25 cellular contexts compared by ENCODE assay signal in the genomic region with DNA sequence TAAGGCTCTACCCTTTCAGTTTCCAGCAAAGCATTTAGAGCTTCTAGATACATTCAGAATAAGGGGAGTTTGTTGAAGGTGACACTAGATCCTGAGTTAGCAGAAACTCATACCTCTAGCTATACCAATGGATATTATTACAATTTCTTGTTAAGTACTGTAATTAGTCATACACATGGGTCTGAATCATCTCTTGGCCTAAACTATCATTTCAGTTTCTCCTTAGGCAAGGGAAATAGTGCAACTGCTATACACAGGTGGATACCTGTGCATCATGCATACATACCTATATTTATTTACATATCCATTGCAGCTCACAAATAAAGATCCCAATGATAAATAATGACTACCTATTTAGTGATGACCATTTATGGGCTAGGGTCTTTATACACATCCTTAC. TPM values are rescaled to one million over a fixed set of nuclear protein-coding genes. Genes with fewer than 3 reads are reported as not detected.
"Had no signal": no experiment of that assay in that cellular context is flagged by ENCODE, and none has a peak within 500 bp of the region (broad histone marks: within the 10 kb centered on the region; RNA-seq: fewer than 3 reads in every experiment).

No MANE protein-coding gene starts in this region.

- H3K36me3 Mint-ChIP-seq: activated CD4-positive, alpha-beta memory T cell treated with anti-CD3 and anti-CD28 coated beads for 36 hours; activated naive CD8-positive, alpha-beta T cell treated with anti-CD3 and anti-CD28 coated beads for 36 hours had no signal

- H3K9me3 ChIP-seq: SJCRH30, SK-N-SH had no signal

- DNase-seq: activated CD4-positive, alpha-beta memory T cell treated with anti-CD3 and anti-CD28 coated beads for 36 hours; activated CD4-positive, alpha-beta T cell treated with anti-CD3 and anti-CD28 coated beads, Interleukin-2, amount 10 ng/mL, durations not matched to agents 7 days and 5 days; activated CD4-positive, CD25-positive, alpha-beta regulatory T cell; activated CD8-positive, alpha-beta memory T cell treated with anti-CD3 and anti-CD28 coated beads for 24 hours; activated gamma-delta T cell; activated naive CD4-positive, alpha-beta T cell treated with anti-CD3 and anti-CD28 coated beads for 36 hours; activated naive CD8-positive, alpha-beta T cell treated with anti-CD3 and anti-CD28 coated beads for 36 hours; activated T-cell treated with anti-CD3 and anti-CD28 coated beads, Interleukin-2, amount 50 U/mL, for 4 hours; brain microvascular endothelial cell; caudate nucleus; MM.1S; NCI-H1105 treated with DMSO at 0.1 percent for 48 hours; NCI-H146; NCI-H187 treated with DMSO at 0.1 percent for 48 hours; NCI-H2081 treated with DMSO at 0.1 percent for 48 hours; NCI-H446; NCI-H524; Right ventricle myocardium superior; SJCRH30; SK-N-SH; T-helper 1 cell had no signal

- H3K4me2 ChIP-seq: KMS-11, PC-9, SK-N-SH had no signal

- H3K36me3 ChIP-seq: brain microvascular endothelial cell, SJCRH30 had no signal

- H3K27me3 ChIP-seq: brain microvascular endothelial cell had no signal

- H3K9ac ChIP-seq: KMS-11, SK-N-SH had no signal

- H2AFZ ChIP-seq: PC-9 had no signal

- H3K27ac ChIP-seq: brain microvascular endothelial cell, KMS-11, PC-9, SJCRH30, VCaP had no signal

- H3K4me1 Mint-ChIP-seq: activated CD4-positive, alpha-beta T cell treated with anti-CD3 and anti-CD28 coated beads, Interleukin-2, amount 10 ng/mL, durations not matched to agents 7 days and 5 days; activated naive CD8-positive, alpha-beta T cell treated with anti-CD3 and anti-CD28 coated beads for 36 hours had no signal

- H3K4me3 ChIP-seq: PC-9, SJCRH30 had no signal

- H3K9me2 ChIP-seq: SK-N-SH had no signal

- H3K4me1 ChIP-seq: SJCRH30 had no signal

- H3K27ac Mint-ChIP-seq: activated CD4-positive, alpha-beta memory T cell treated with anti-CD3 and anti-CD28 coated beads for 36 hours; activated CD4-positive, alpha-beta T cell treated with anti-CD3 and anti-CD28 coated beads, Interleukin-2, amount 10 ng/mL, durations not matched to agents 7 days and 5 days; activated naive CD4-positive, alpha-beta T cell treated with anti-CD3 and anti-CD28 coated beads for 36 hours; activated naive CD8-positive, alpha-beta T cell treated with anti-CD3 and anti-CD28 coated beads for 36 hours had no signal

- H3K4me3 Mint-ChIP-seq: activated CD4-positive, alpha-beta memory T cell treated with anti-CD3 and anti-CD28 coated beads for 36 hours; activated CD4-positive, alpha-beta T cell treated with anti-CD3 and anti-CD28 coated beads, Interleukin-2, amount 10 ng/mL, durations not matched to agents 7 days and 5 days; activated naive CD4-positive, alpha-beta T cell treated with anti-CD3 and anti-CD28 coated beads for 36 hours; activated naive CD8-positive, alpha-beta T cell treated with anti-CD3 and anti-CD28 coated beads for 36 hours; activated T-cell treated with anti-CD3 and anti-CD28 coated beads, Interleukin-2, amount 50 U/mL, for 4 hours had no signal

- ATAC-seq: activated T-cell treated with anti-CD3 and anti-CD28 coated beads, Interleukin-2, amount 50 U/mL, for 4 hours had no signal

- H3K9me3 Mint-ChIP-seq: activated CD4-positive, alpha-beta memory T cell treated with anti-CD3 and anti-CD28 coated beads for 36 hours; activated CD4-positive, alpha-beta T cell treated with anti-CD3 and anti-CD28 coated beads, Interleukin-2, amount 10 ng/mL, durations not matched to agents 7 days and 5 days; activated naive CD4-positive, alpha-beta T cell treated with anti-CD3 and anti-CD28 coated beads for 36 hours; activated naive CD8-positive, alpha-beta T cell treated with anti-CD3 and anti-CD28 coated beads for 36 hours; activated T-cell treated with anti-CD3 and anti-CD28 coated beads, Interleukin-2, amount 50 U/mL, for 4 hours had no signal

RNA-seq across cellular contexts. Expression of a gene that starts 45.1 kb away (rescaled TPM):
- total RNA-seq: activated CD4-positive, alpha-beta memory T cell treated with anti-CD3 and anti-CD28 coated beads for 36 hours; activated CD4-positive, alpha-beta T cell treated with anti-CD3 and anti-CD28 coated beads, Interleukin-2, amount 10 ng/mL, durations not matched to agents 7 days and 5 days; activated naive CD8-positive, alpha-beta T cell treated with anti-CD3 and anti-CD28 coated beads for 36 hours; activated T-cell treated with anti-CD3 and anti-CD28 coated beads, Interleukin-2, amount 50 U/mL, for 4 hours; Right ventricle myocardium superior; T-helper 2 cell treated with Interferon-gamma antibody and Interleukin-4, amounts not matched to agents 100 ng/mL and 5 ng/mL, for 36 hours had no signal
